Comparison of ENCODE assay signal across 8 cellular contexts in the genomic region with DNA sequence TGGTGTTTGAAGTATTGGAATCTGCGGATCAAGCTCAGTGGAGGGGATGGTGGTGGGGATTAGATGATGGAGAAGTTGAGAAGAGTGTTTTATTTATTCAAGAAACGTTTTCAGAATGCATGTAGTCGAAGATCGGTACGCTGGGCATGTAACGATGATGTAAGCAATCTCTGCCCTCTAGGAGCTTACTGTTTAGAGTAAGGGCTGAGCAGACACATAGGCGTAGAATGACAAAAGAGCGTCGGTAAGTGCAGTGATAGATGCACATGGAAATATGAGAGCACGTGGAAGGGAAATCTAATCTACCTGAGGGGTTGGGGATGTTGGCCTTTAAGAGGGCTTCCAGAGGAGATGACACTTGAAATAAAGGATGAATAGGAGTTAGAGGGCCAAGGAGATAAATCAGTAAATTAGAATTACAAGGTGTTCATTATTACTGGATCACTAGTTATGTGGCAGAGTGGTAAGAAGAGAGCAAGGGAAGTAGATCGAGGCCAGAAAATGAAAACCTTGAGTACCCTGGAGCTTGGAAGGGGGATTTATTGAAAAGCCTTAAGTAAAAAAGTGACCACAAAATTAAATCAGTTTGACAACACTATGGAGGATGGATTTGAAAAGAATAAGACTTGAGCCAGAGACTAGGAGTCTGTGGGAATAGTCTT. TPM values are rescaled to one million over a fixed set of nuclear protein-coding genes. Genes with fewer than 3 reads are reported as not detected.
A peak's percentile ranks its signal among the peaks of the same experiment; 100 is the strongest.
DNase-seq lines count a peak whose midpoint lies in the region; ATAC-seq and TF ChIP-seq lines count a peak whose summit lies in the region.

No MANE protein-coding gene starts in this region.

- peaks cover 6% of the 10 kb centered on the region for H3K4me1 Mint-ChIP-seq in nephron progenitor cell

- peak overlapping the region; percentile 80 for H3K4me2 ChIP-seq in hepatocyte

- TF ChIP-seq CTCF in WERI-Rb-1 (IDR thresholded peaks at IDR 0.05; ENCODE audit: low read depth, low read length) (no peak), hepatocyte (IDR thresholded peaks at IDR 0.05; ENCODE audit: poor library complexity) (no peak), nephron progenitor cell (IDR thresholded peaks at IDR 0.05) (no peak)

- no peaks in the 10 kb centered on the region for H3K27me3 Mint-ChIP-seq in nephron progenitor cell (ENCODE audit: low read depth, poor library complexity)

- H3K9me3 ChIP-seq in HUES6 (ENCODE audit: control insufficient read depth, insufficient read depth, low read depth, low read length), result no peaks in the 10 kb centered on the region
- H3K9me3 ChIP-seq in WERI-Rb-1 (ENCODE audit: severe bottlenecking), result no peaks in the 10 kb centered on the region
- no peaks in the 10 kb centered on the region for H3K9me3 ChIP-seq in hepatocyte (ENCODE audit: low read depth)

- peaks cover 6% of the 10 kb centered on the region for H3K36me3 Mint-ChIP-seq in nephron progenitor cell (ENCODE audit: low read depth)

- peak overlapping the region; percentile 53; the same call in 1 of the 2 replicates for H3K27ac ChIP-seq in HUES6 (ENCODE audit: low read depth, low read length)
- peak overlapping the region; percentile 78 for H3K27ac ChIP-seq in WERI-Rb-1
- H3K27ac ChIP-seq in hepatocyte, result peak overlapping the region; percentile 87

- peak overlapping the region; percentile 88 for H3K9ac ChIP-seq in HUES6 (ENCODE audit: low read length)

- H3K27me3 ChIP-seq in HUES6 (ENCODE audit: control insufficient read depth, insufficient read depth, low read length) (no peaks in the 10 kb centered on the region), WERI-Rb-1 (ENCODE audit: insufficient read depth, low read depth, severe bottlenecking) (no peaks in the 10 kb centered on the region), hepatocyte (no peaks in the 10 kb centered on the region)

- DNase-seq in EH (ENCODE audit: low read depth) (peak; percentile 19), WERI-Rb-1 (no peak), hepatocyte (ENCODE audit: low spot score) (peak; percentile 45), nephron progenitor cell (no peak)
- no peak for DNase-seq in stimulated activated naive CD8-positive, alpha-beta T cell treated with anti-CD3 and anti-CD28 coated beads, Interleukin-15, Interleukin-2, amounts not matched to agents 100 U/mL and 50 U/mL, for 24 hours
- no peak for DNase-seq in activated CD4-positive, alpha-beta T cell treated with anti-CD3 and anti-CD28 coated beads for 1 hour

- no peak overlapping the region for H3K27ac Mint-ChIP-seq in nephron progenitor cell

- no peak overlapping the region for H3K4me3 Mint-ChIP-seq in nephron progenitor cell

- no peaks in the 10 kb centered on the region for H3K9me3 Mint-ChIP-seq in nephron progenitor cell

- peaks cover 58% of the 10 kb centered on the region for H3K79me2 ChIP-seq in hepatocyte

- peaks cover 31% of the 10 kb centered on the region for H3K4me1 ChIP-seq in HUES6 (ENCODE audit: control insufficient read depth, insufficient read depth, low read length)
- peaks cover 16% of the 10 kb centered on the region for H3K4me1 ChIP-seq in hepatocyte (ENCODE audit: insufficient read depth)

- WGBS in hepatocyte (ENCODE audit: low lambda C conversion rate, missing lambda C conversion rate), result 11% methylated on average over 11 of the region's 11 CpGs

- H4K20me1 ChIP-seq in hepatocyte (ENCODE audit: insufficient read depth, poor library complexity, severe bottlenecking), result peaks cover 5% of the 10 kb centered on the region

- no peaks in the 10 kb centered on the region for H3K36me3 ChIP-seq in HUES6 (ENCODE audit: control insufficient read depth, insufficient read depth, low read length)
- H3K36me3 ChIP-seq in WERI-Rb-1, result no peaks in the 10 kb centered on the region
- no peaks in the 10 kb centered on the region for H3K36me3 ChIP-seq in hepatocyte (replicated peaks; ENCODE audit: insufficient read depth, low read depth)

- H3K4me3 ChIP-seq in HUES6 (ENCODE audit: low read depth, low read length) (peak overlapping the region; percentile 91), WERI-Rb-1 (ENCODE audit: low read depth, low read length) (peak overlapping the region; percentile 88), hepatocyte (peak overlapping the region; percentile 30)

- ATAC-seq in GM21528 (IDR thresholded peaks at IDR 0.05; ENCODE audit: low FRiP score, unreplicated experiment), result peak; percentile 40
- peak; percentile 47 for ATAC-seq in stimulated activated naive CD8-positive, alpha-beta T cell treated with anti-CD3 and anti-CD28 coated beads, Interleukin-15, Interleukin-2, amounts not matched to agents 100 U/mL and 50 U/mL, for 24 hours

- H3K9me2 ChIP-seq in hepatocyte (replicated peaks; ENCODE audit: insufficient read depth), result no peaks in the 10 kb centered on the region

- H2AFZ ChIP-seq in hepatocyte, result peak overlapping the region; percentile 86

RNA-seq across cellular contexts. Expression of gene TRMT11, which starts 0.7 kb away (rescaled TPM):
- 20.7 and 27.6 TPM in 2 replicates for total RNA-seq in hepatocyte
- 14.8 and 18.6 TPM in 2 replicates for polyA plus RNA-seq in hepatocyte

RNA-seq across cellular contexts. Expression of gene HINT3, which starts 30.5 kb away (rescaled TPM):
- total RNA-seq in hepatocyte, result 28.0 and 32.9 TPM in 2 replicates
- 12.0 and 15.4 TPM in 2 replicates for polyA plus RNA-seq in hepatocyte

Comparison
In these comparisons a context has a peak if more than half of its experiments do, and no peak if none do; other contexts are left out.
1. DNase-seq: peak in EH (single experiment) and hepatocyte (single experiment); none in WERI-Rb-1 (single experiment), stimulated activated naive CD8-positive, alpha-beta T cell treated with anti-CD3 and anti-CD28 coated beads, Interleukin-15, Interleukin-2, amounts not matched to agents 100 U/mL and 50 U/mL, for 24 hours (single experiment), activated CD4-positive, alpha-beta T cell treated with anti-CD3 and anti-CD28 coated beads for 1 hour (single experiment) and nephron progenitor cell (single experiment).
2. H3K4me3 ChIP-seq: peak in every context shown above with its lines; median percentile 91 in HUES6; 88 in WERI-Rb-1; 30 in hepatocyte.
3. Peak in every context shown above with its lines, with median percentiles within 50 percentile points of each other: H3K27ac ChIP-seq.